Comparison of ENCODE assay signal across 11 cellular contexts in genomic region chr6:15876406-15876805, GRCh38.
DNase-seq lines count a peak whose midpoint lies in the region; ATAC-seq lines count a peak whose summit lies in the region.
"Had no signal": no experiment of that assay in that cellular context is flagged by ENCODE, and none has a peak within 500 bp of the region (broad histone marks: within the 10 kb centered on the region; RNA-seq: fewer than 3 reads in every experiment).

No MANE protein-coding gene starts in this region.

- in situ Hi-C loops in HAP-1 (cut with MboI; ENCODE audit: low sequenced_read_pairs) = no loop called here

- peaks cover 10% of the 10 kb centered on the region for H3K4me1 ChIP-seq in HAP-1

- H3K27me3 Mint-ChIP-seq in activated T-helper 17 cell treated with anti-CD3 and anti-CD28 coated beads, Interleukin-2, amount 50 U/mL, for 72 hours = peaks cover 6% of the 10 kb centered on the region

- H3K36me3 Mint-ChIP-seq in activated T-helper 17 cell treated with anti-CD3 and anti-CD28 coated beads, Interleukin-2, amount 50 U/mL, for 72 hours (ENCODE audit: low read depth) = no peaks in the 10 kb centered on the region
- H3K36me3 Mint-ChIP-seq: IgD-negative memory B cell, naive B cell had no signal

- peak overlapping the region; percentile 68 for H3K27ac Mint-ChIP-seq in activated T-helper 17 cell treated with anti-CD3 and anti-CD28 coated beads, Interleukin-2, amount 50 U/mL, for 72 hours
- H3K27ac Mint-ChIP-seq: IgD-negative memory B cell; T-helper 1 cell treated with Interleukin-12 subunit alpha and Interleukin-12 subunit beta and Interleukin-4 antibody, amounts not matched to agents 30 μg/mL and 1 μg/mL, for 36 hours had no signal

- no peaks in the 10 kb centered on the region for H3K36me3 ChIP-seq in HAP-1 (replicated peaks)

- DNase-seq in AG20443 (ENCODE audit: low spot score) (peak; percentile 12), left cardiac atrium (no peak), cerebellar nuclear complex (lab: John Stamatoyannopoulos, UW) (no peak), HAP-1 (ENCODE audit: low spot score in 2 of 2) (no peak)
- DNase-seq: naive B cell had no signal

- H3K4me3 Mint-ChIP-seq in activated T-helper 17 cell treated with anti-CD3 and anti-CD28 coated beads, Interleukin-2, amount 50 U/mL, for 72 hours = no peak overlapping the region
- H3K4me3 Mint-ChIP-seq: IgD-negative memory B cell; naive B cell; T-helper 1 cell treated with Interleukin-12 subunit alpha and Interleukin-12 subunit beta and Interleukin-4 antibody, amounts not matched to agents 30 μg/mL and 1 μg/mL, for 36 hours had no signal

- H3K4me3 ChIP-seq in HAP-1 = no peak overlapping the region

- intact Hi-C loops in left cardiac atrium (cut with DNase I) = no loop called here

- no peaks in the 10 kb centered on the region for H3K27me3 ChIP-seq in HAP-1 (ENCODE audit: low read depth)

- H3K4me1 Mint-ChIP-seq in activated T-helper 17 cell treated with anti-CD3 and anti-CD28 coated beads, Interleukin-2, amount 50 U/mL, for 72 hours = peaks cover 19% of the 10 kb centered on the region

- ATAC-seq in GM19025 (IDR thresholded peaks at IDR 0.05; ENCODE audit: low read depth, unreplicated experiment) (peak; percentile 49), HG03095 (IDR thresholded peaks at IDR 0.05; ENCODE audit: unreplicated experiment) (peak; percentile 53), left cardiac atrium (no peak), GM19467 (IDR thresholded peaks at IDR 0.05; ENCODE audit: unreplicated experiment) (no peak)
- ATAC-seq in activated T-helper 17 cell treated with anti-CD3 and anti-CD28 coated beads, Interleukin-2, amount 50 U/mL, for 72 hours (replicated peaks) = peak; percentile 76

- no peaks in the 10 kb centered on the region for H3K9me3 Mint-ChIP-seq in activated T-helper 17 cell treated with anti-CD3 and anti-CD28 coated beads, Interleukin-2, amount 50 U/mL, for 72 hours
- H3K9me3 Mint-ChIP-seq: IgD-negative memory B cell; T-helper 1 cell treated with Interleukin-12 subunit alpha and Interleukin-12 subunit beta and Interleukin-4 antibody, amounts not matched to agents 30 μg/mL and 1 μg/mL, for 36 hours had no signal

- H3K9me3 ChIP-seq in HAP-1 = no peaks in the 10 kb centered on the region

Comparison
In these comparisons a context has a peak if more than half of its experiments do, and no peak if none do; other contexts are left out.
1. ATAC-seq: peak in GM19025 (single experiment), HG03095 (single experiment) and activated T-helper 17 cell treated with anti-CD3 and anti-CD28 coated beads, Interleukin-2, amount 50 U/mL, for 72 hours (single experiment); none in left cardiac atrium (0 of 2) and GM19467 (single experiment).